2 cellular contexts compared by ENCODE assay signal in genomic region chr4:15547392-15547791, GRCh38.
TF ChIP-seq lines count a peak whose summit lies in the region.

No MANE protein-coding gene starts in this region.

TF ChIP-seq in GM12878, 131 proteins besides CTCF, POLR2A, EP300 and RAD21 (continued from another document):
- TF ChIP-seq, protein P1, sequence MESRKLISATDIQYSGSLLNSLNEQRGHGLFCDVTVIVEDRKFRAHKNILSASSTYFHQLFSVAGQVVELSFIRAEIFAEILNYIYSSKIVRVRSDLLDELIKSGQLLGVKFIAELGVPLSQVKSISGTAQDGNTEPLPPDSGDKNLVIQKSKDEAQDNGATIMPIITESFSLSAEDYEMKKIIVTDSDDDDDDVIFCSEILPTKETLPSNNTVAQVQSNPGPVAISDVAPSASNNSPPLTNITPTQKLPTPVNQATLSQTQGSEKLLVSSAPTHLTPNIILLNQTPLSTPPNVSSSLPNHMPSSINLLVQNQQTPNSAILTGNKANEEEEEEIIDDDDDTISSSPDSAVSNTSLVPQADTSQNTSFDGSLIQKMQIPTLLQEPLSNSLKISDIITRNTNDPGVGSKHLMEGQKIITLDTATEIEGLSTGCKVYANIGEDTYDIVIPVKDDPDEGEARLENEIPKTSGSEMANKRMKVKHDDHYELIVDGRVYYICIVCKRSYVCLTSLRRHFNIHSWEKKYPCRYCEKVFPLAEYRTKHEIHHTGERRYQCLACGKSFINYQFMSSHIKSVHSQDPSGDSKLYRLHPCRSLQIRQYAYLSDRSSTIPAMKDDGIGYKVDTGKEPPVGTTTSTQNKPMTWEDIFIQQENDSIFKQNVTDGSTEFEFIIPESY (IDR thresholded peaks at IDR 0.05) = no peak
- TF ChIP-seq RUNX3 (IDR thresholded peaks at IDR 0.05; ENCODE audit: low read length) (peak; percentile 55; the same call in 1 of the 2 replicates), SUPT20H (IDR thresholded peaks at IDR 0.05; ENCODE audit: borderline replicate concordance, control insufficient read depth, low read depth, low read length) (no peak), RCOR1 (conservative IDR thresholded peaks at IDR 0.05; ENCODE audit: low read depth, low read length) (no peak), TCF7 (IDR thresholded peaks at IDR 0.05; ENCODE audit: borderline replicate concordance) (peak; percentile 74; the same call in 1 of the 2 replicates), MEF2A (IDR thresholded peaks at IDR 0.05; ENCODE audit: insufficient read depth, low read depth, low read length) (no peak), STAT3 (IDR thresholded peaks at IDR 0.05; ENCODE audit: low read depth, low read length) (no peak)
- TF ChIP-seq, protein P2, sequence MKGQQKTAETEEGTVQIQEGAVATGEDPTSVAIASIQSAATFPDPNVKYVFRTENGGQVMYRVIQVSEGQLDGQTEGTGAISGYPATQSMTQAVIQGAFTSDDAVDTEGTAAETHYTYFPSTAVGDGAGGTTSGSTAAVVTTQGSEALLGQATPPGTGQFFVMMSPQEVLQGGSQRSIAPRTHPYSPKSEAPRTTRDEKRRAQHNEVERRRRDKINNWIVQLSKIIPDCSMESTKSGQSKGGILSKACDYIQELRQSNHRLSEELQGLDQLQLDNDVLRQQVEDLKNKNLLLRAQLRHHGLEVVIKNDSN (IDR thresholded peaks at IDR 0.05; ENCODE audit: borderline replicate concordance, extremely low read length, insufficient read depth, low read depth, low read length) = no peak

TF ChIP-seq in HepG2, 621 proteins besides CTCF, POLR2A, EP300 and RAD21 (continued from another document):
- no peak for TF ChIP-seq RBM39 (IDR thresholded peaks at IDR 0.05; ENCODE audit: low read depth, low read length, poor library complexity, severe bottlenecking)
- TF ChIP-seq ZNF781 (CRISPR knock-in tag; IDR thresholded peaks at IDR 0.05; ENCODE audit: borderline replicate concordance, not compliant biosample characterization) = no peak
- TF ChIP-seq MBD4 (IDR thresholded peaks at IDR 0.05; ENCODE audit: borderline replicate concordance, low read length) = no peak
- TF ChIP-seq NR2F2 (IDR thresholded peaks at IDR 0.05; ENCODE audit: borderline replicate concordance, low read depth) = no peak
- no peak for TF ChIP-seq PPARG (CRISPR knock-in tag; conservative IDR thresholded peaks at IDR 0.05)
- no peak for TF ChIP-seq HOXA3 (CRISPR knock-in tag; IDR thresholded peaks at IDR 0.05)
- no peak for TF ChIP-seq EZH2 (conservative IDR thresholded peaks at IDR 0.05; ENCODE audit: low read depth, low read length)
- TF ChIP-seq, protein P3, sequence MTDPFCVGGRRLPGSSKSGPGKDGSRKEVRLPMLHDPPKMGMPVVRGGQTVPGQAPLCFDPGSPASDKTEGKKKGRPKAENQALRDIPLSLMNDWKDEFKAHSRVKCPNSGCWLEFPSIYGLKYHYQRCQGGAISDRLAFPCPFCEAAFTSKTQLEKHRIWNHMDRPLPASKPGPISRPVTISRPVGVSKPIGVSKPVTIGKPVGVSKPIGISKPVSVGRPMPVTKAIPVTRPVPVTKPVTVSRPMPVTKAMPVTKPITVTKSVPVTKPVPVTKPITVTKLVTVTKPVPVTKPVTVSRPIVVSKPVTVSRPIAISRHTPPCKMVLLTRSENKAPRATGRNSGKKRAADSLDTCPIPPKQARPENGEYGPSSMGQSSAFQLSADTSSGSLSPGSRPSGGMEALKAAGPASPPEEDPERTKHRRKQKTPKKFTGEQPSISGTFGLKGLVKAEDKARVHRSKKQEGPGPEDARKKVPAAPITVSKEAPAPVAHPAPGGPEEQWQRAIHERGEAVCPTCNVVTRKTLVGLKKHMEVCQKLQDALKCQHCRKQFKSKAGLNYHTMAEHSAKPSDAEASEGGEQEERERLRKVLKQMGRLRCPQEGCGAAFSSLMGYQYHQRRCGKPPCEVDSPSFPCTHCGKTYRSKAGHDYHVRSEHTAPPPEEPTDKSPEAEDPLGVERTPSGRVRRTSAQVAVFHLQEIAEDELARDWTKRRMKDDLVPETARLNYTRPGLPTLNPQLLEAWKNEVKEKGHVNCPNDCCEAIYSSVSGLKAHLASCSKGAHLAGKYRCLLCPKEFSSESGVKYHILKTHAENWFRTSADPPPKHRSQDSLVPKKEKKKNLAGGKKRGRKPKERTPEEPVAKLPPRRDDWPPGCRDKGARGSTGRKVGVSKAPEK (CRISPR knock-in tag; IDR thresholded peaks at IDR 0.05; ENCODE audit: borderline replicate concordance) = no peak
- TF ChIP-seq ZBTB37 (CRISPR knock-in tag; IDR thresholded peaks at IDR 0.05) = no peak
- no peak for TF ChIP-seq TBX2 (CRISPR knock-in tag; IDR thresholded peaks at IDR 0.05; ENCODE audit: borderline replicate concordance)
- TF ChIP-seq ZNF652 (CRISPR knock-in tag; IDR thresholded peaks at IDR 0.05; ENCODE audit: borderline replicate concordance, low read depth) = no peak
